8 cellular contexts compared by ENCODE assay signal in the genomic region with DNA sequence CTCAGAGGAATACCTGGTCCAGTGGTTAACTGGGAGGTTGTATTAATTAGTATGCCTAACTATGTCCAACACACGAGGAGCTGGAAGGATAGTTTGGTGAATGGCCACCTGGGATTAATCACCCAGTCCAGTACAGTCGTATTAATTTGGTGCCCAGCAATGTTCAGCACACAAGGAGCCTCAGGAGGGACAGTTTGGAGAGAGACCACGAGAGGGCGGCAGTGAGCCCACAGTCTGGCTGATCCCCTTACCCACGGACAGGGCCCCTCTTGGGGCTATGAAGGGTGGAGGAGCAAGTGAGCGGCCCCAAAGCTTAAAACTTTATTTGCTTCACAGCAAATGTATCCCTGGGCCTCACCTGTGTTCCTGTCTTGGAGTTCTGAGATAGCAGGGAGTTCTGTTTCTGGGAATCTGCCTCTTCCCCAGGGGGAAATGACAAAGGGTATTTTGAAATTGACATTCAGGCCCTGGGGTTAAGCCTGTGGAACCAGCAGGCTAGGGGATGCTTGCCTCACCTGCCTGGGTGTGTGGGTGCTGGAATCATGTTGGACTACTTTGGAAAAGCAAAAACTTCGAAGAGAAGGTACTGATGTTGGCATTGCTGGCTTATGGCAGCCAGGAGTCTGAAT.
DNase-seq lines count a peak whose midpoint lies in the region; ATAC-seq and TF ChIP-seq lines count a peak whose summit lies in the region.

No MANE protein-coding gene starts in this region.

- H3K27ac ChIP-seq in SJSA1, result no peak overlapping the region

- H3K27me3 ChIP-seq in H7 (ENCODE audit: control insufficient read depth, insufficient read depth, low read length) (no peaks in the 10 kb centered on the region; the same call in none of the 2 replicates), SJSA1 (replicated peaks) (no peaks in the 10 kb centered on the region), kidney epithelial cell (ENCODE audit: control insufficient read depth, insufficient read depth, low read length) (no peaks in the 10 kb centered on the region)

- in situ Hi-C loops in astrocyte of the spinal cord (cut with HindIII; ENCODE audit: low sequenced_read_pairs), result no loop called here

- no peaks in the 10 kb centered on the region for H3K9me3 ChIP-seq in SJSA1 (replicated peaks)

- DNase-seq in CD1c-positive myeloid dendritic cell (ENCODE audit: extremely low spot score), result peak; percentile 16
- DNase-seq in H7, result peak; percentile 90
- DNase-seq in SJSA1 (ENCODE audit: low read depth in 1 of 2, low spot score in 2 of 2), result peak; percentile 25 to 50
- DNase-seq in astrocyte of the spinal cord (ENCODE audit: low read depth, low spot score), result no peak
- DNase-seq in kidney epithelial cell (ENCODE audit: low read depth), result no peak
- peak; percentile 18 to 36 (median 18) for DNase-seq in stimulated activated CD4-positive, alpha-beta T cell treated with anti-CD3 and anti-CD28 coated beads, TNF-alpha, amount 100 ng/mL, for 48 hours (ENCODE audit: low read depth in 3 of 3)
- no peak for DNase-seq in NCI-H128 (lab: John Stamatoyannopoulos, UW; ENCODE audit: unreplicated experiment)

- no peak for ATAC-seq in HG03378 (IDR thresholded peaks at IDR 0.05; ENCODE audit: unreplicated experiment)

- no peak overlapping the region for H3K4me3 ChIP-seq in H7 (ENCODE audit: insufficient read depth, low read depth, low read length)
- H3K4me3 ChIP-seq in SJSA1, result no peak overlapping the region
- no peak overlapping the region for H3K4me3 ChIP-seq in astrocyte of the spinal cord (ENCODE audit: low read depth, low read length)
- H3K4me3 ChIP-seq in kidney epithelial cell (ENCODE audit: low read depth, low read length), result no peak overlapping the region

- H3K4me1 ChIP-seq in SJSA1 (replicated peaks), result peaks cover 6% of the 10 kb centered on the region

- H3K36me3 ChIP-seq in H7 (replicated peaks; ENCODE audit: control insufficient read depth, insufficient read depth, low read length) (no peaks in the 10 kb centered on the region), SJSA1 (no peaks in the 10 kb centered on the region), kidney epithelial cell (ENCODE audit: control insufficient read depth, insufficient read depth, low read length) (no peaks in the 10 kb centered on the region)

- peak; percentile 52 for TF ChIP-seq CTCF in astrocyte of the spinal cord (IDR thresholded peaks at IDR 0.05; ENCODE audit: low read depth, low read length)
- TF ChIP-seq CTCF in kidney epithelial cell (IDR thresholded peaks at IDR 0.05; ENCODE audit: insufficient read depth, low read length, poor library complexity, severe bottlenecking), result peak; percentile 74

Comparison
In these comparisons a context has a peak if more than half of its experiments do, and no peak if none do; other contexts are left out.
1. DNase-seq: peak in CD1c-positive myeloid dendritic cell (single experiment), H7 (single experiment), SJSA1 (2 of 2) and stimulated activated CD4-positive, alpha-beta T cell treated with anti-CD3 and anti-CD28 coated beads, TNF-alpha, amount 100 ng/mL, for 48 hours (3 of 3); none in astrocyte of the spinal cord (single experiment), kidney epithelial cell (single experiment) and NCI-H128 (single experiment).